Comparison of ENCODE assay signal across 17 cellular contexts in the genomic region with DNA sequence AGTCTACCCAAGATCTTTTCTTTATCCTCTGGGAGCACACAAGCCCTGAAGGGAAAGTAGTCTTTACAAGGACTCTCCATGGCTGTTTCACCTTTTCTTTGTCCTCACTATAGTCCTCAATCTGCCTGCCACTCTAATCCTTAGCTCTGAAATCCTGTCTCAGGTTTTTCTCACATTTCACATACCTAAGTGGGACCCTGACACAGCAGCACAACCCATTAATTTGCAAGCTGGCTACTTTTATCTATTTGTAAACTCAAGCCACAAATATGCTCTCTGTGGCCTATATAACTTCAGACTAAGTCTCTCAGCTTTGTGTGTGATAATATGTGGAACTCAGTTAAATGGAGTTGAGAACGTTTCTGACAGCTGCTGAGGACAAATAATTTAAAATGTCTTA. TPM values are rescaled to one million over a fixed set of nuclear protein-coding genes. Genes with fewer than 3 reads are reported as not detected.
DNase-seq lines count a peak whose midpoint lies in the region; ATAC-seq lines count a peak whose summit lies in the region.
"Had no signal": no experiment of that assay in that cellular context is flagged by ENCODE, and none has a peak within 500 bp of the region (broad histone marks: within the 10 kb centered on the region; RNA-seq: fewer than 3 reads in every experiment).

No MANE protein-coding gene starts in this region.

- no peaks in the 10 kb centered on the region for H3K4me1 ChIP-seq in Karpas-422 (ENCODE audit: low read length)

- H3K79me2 ChIP-seq in Karpas-422 (ENCODE audit: low read length), result peaks cover 94% of the 10 kb centered on the region

- peaks cover 16% of the 10 kb centered on the region for H3K36me3 Mint-ChIP-seq in activated CD4-positive, alpha-beta memory T cell treated with anti-CD3 and anti-CD28 coated beads for 36 hours
- peaks cover 51% of the 10 kb centered on the region for H3K36me3 Mint-ChIP-seq in activated CD4-positive, alpha-beta memory T cell treated with anti-CD3 and anti-CD28 coated beads, Interleukin-2, amount 10 ng/mL, durations not matched to agents 7 days and 5 days (ENCODE audit: low read depth)
- H3K36me3 Mint-ChIP-seq in activated T-helper 17 cell treated with anti-CD3 and anti-CD28 coated beads, Interleukin-2, amount 50 U/mL, for 72 hours (ENCODE audit: low read depth), result peaks cover 94% of the 10 kb centered on the region

- no peaks in the 10 kb centered on the region for H3K27me3 Mint-ChIP-seq in activated CD4-positive, alpha-beta memory T cell treated with anti-CD3 and anti-CD28 coated beads for 36 hours
- H3K27me3 Mint-ChIP-seq in activated CD4-positive, alpha-beta memory T cell treated with anti-CD3 and anti-CD28 coated beads, Interleukin-2, amount 10 ng/mL, durations not matched to agents 7 days and 5 days, result no peaks in the 10 kb centered on the region
- no peaks in the 10 kb centered on the region for H3K27me3 Mint-ChIP-seq in activated T-helper 17 cell treated with anti-CD3 and anti-CD28 coated beads, Interleukin-2, amount 50 U/mL, for 72 hours

- H3K4me3 ChIP-seq in Karpas-422 (ENCODE audit: low read length), result no peak overlapping the region
- H3K4me3 ChIP-seq: BLaER1 treated with 17β-estradiol and CSF1 and Interleukin-3, amounts not matched to agents 10 nM and 100 nM; gastrocnemius medialis; upper lobe of left lung had no signal

- peaks cover 27% of the 10 kb centered on the region for H3K36me3 ChIP-seq in Karpas-422 (ENCODE audit: insufficient read depth, low read length)

- H3K4me1 Mint-ChIP-seq in activated CD4-positive, alpha-beta memory T cell treated with anti-CD3 and anti-CD28 coated beads for 36 hours (ENCODE audit: low read depth), result peaks cover 32% of the 10 kb centered on the region
- H3K4me1 Mint-ChIP-seq in activated CD4-positive, alpha-beta memory T cell treated with anti-CD3 and anti-CD28 coated beads, Interleukin-2, amount 10 ng/mL, durations not matched to agents 7 days and 5 days, result peaks cover 24% of the 10 kb centered on the region
- H3K4me1 Mint-ChIP-seq in activated T-helper 17 cell treated with anti-CD3 and anti-CD28 coated beads, Interleukin-2, amount 50 U/mL, for 72 hours, result peaks cover 23% of the 10 kb centered on the region

- H2AFZ ChIP-seq in Karpas-422 (ENCODE audit: low read length), result no peak overlapping the region

- CTCF ChIA-PET in activated CD4-positive, alpha-beta memory T cell treated with anti-CD3 and anti-CD28 coated beads for 36 hours (lab: Charles Lee), result interaction anchor here (1.1 kb wide), 1 partner anchor 64 kb away, joined by 3 read pairs; a partner anchor contains a TSS
- CTCF ChIA-PET in activated CD4-positive, alpha-beta memory T cell treated with anti-CD3 and anti-CD28 coated beads, Interleukin-2, amount 10 ng/mL, durations not matched to agents 7 days and 5 days (lab: Charles Lee), result interaction anchor here (0.6 to 0.8 kb wide), 2 partner anchors 12 to 22 kb away, joined by 3 read pairs; no protein-coding TSS in a partner anchor

- no peak overlapping the region for H3K9ac ChIP-seq in Karpas-422 (ENCODE audit: low read length)
- H3K9ac ChIP-seq: BLaER1 treated with 17β-estradiol and CSF1 and Interleukin-3, amounts not matched to agents 10 nM and 100 nM had no signal

- H3K4me2 ChIP-seq in Karpas-422 (ENCODE audit: low read depth, low read length, poor library complexity, severe bottlenecking), result no peak overlapping the region
- H3K4me2 ChIP-seq: BLaER1 treated with 17β-estradiol and CSF1 and Interleukin-3, amounts not matched to agents 10 nM and 100 nM had no signal

- H3K4me3 Mint-ChIP-seq in activated CD4-positive, alpha-beta memory T cell treated with anti-CD3 and anti-CD28 coated beads for 36 hours, result no peak overlapping the region
- H3K4me3 Mint-ChIP-seq in activated CD4-positive, alpha-beta memory T cell treated with anti-CD3 and anti-CD28 coated beads, Interleukin-2, amount 10 ng/mL, durations not matched to agents 7 days and 5 days, result no peak overlapping the region
- no peak overlapping the region for H3K4me3 Mint-ChIP-seq in activated T-helper 17 cell treated with anti-CD3 and anti-CD28 coated beads, Interleukin-2, amount 50 U/mL, for 72 hours

- intact Hi-C loops in activated CD4-positive, alpha-beta memory T cell treated with anti-CD3 and anti-CD28 coated beads for 36 hours (cut with micrococcal nuclease), result no loop called here

- H3K27me3 ChIP-seq in Karpas-422 (ENCODE audit: low read length), result no peaks in the 10 kb centered on the region
- H3K27me3 ChIP-seq: BLaER1 treated with 17β-estradiol and CSF1 and Interleukin-3, amounts not matched to agents 10 nM and 100 nM; gastrocnemius medialis; upper lobe of left lung had no signal

- no peak overlapping the region for H3K27ac ChIP-seq in Karpas-422 (ENCODE audit: low read length)
- H3K27ac ChIP-seq: BLaER1 treated with 17β-estradiol and CSF1 and Interleukin-3, amounts not matched to agents 10 nM and 100 nM; gastrocnemius medialis; RWPE1; upper lobe of left lung had no signal

- DNase-seq in activated CD4-positive, alpha-beta memory T cell treated with anti-CD3 and anti-CD28 coated beads for 36 hours, result no peak
- no peak for DNase-seq in activated CD4-positive, alpha-beta memory T cell treated with anti-CD3 and anti-CD28 coated beads, Interleukin-2, amount 10 ng/mL, durations not matched to agents 7 days and 5 days
- DNase-seq in EH (ENCODE audit: low read depth), result peak; percentile 8
- DNase-seq in iris pigment epithelial cell (ENCODE audit: low read depth), result peak; percentile 22
- DNase-seq in effector CD8-positive, alpha-beta T cell (lab: John Stamatoyannopoulos, UW), result no peak
- DNase-seq in NOMO-1 treated with dmso at 0.1 percent for 144 hours (lab: John Stamatoyannopoulos, UW; ENCODE audit: unreplicated experiment), result no peak
- no peak for DNase-seq in Karpas-422
- DNase-seq: activated CD4-positive, alpha-beta T cell treated with anti-CD3 and anti-CD28 coated beads, Interleukin-2, amount 50 U/mL, for 1 hour; gastrocnemius medialis; NCI-H1436 treated with DMSO at 0.1 percent for 48 hours; nucleus accumbens; right cardiac atrium; stimulated activated naive CD8-positive, alpha-beta T cell treated with anti-CD3 and anti-CD28 coated beads, Interleukin-15, Interleukin-2, amounts not matched to agents 100 U/mL and 50 U/mL, for 24 hours; upper lobe of left lung had no signal

- no peaks in the 10 kb centered on the region for H3K9me3 ChIP-seq in Karpas-422 (ENCODE audit: low read length)
- H3K9me3 ChIP-seq: BLaER1 treated with 17β-estradiol and CSF1 and Interleukin-3, amounts not matched to agents 10 nM and 100 nM; gastrocnemius medialis; upper lobe of left lung had no signal

- H4K20me1 ChIP-seq in Karpas-422 (ENCODE audit: insufficient read depth, low read depth, low read length), result peaks cover 15% of the 10 kb centered on the region; the same call in 1 of the 2 replicates

- no peak for ATAC-seq in activated T-helper 17 cell treated with anti-CD3 and anti-CD28 coated beads, Interleukin-2, amount 50 U/mL, for 72 hours (replicated peaks)
- ATAC-seq: gastrocnemius medialis; right cardiac atrium; stimulated activated naive CD8-positive, alpha-beta T cell treated with anti-CD3 and anti-CD28 coated beads, Interleukin-15, Interleukin-2, amounts not matched to agents 100 U/mL and 50 U/mL, for 24 hours had no signal

- H3K9me2 ChIP-seq in Karpas-422 (replicated peaks; ENCODE audit: insufficient read depth, low read length), result no peaks in the 10 kb centered on the region

- H3K27ac Mint-ChIP-seq in activated CD4-positive, alpha-beta memory T cell treated with anti-CD3 and anti-CD28 coated beads for 36 hours, result peak overlapping the region; percentile 2
- no peak overlapping the region for H3K27ac Mint-ChIP-seq in activated CD4-positive, alpha-beta memory T cell treated with anti-CD3 and anti-CD28 coated beads, Interleukin-2, amount 10 ng/mL, durations not matched to agents 7 days and 5 days
- peak overlapping the region; percentile 34 for H3K27ac Mint-ChIP-seq in activated T-helper 17 cell treated with anti-CD3 and anti-CD28 coated beads, Interleukin-2, amount 50 U/mL, for 72 hours

- no peaks in the 10 kb centered on the region for H3K9me3 Mint-ChIP-seq in activated CD4-positive, alpha-beta memory T cell treated with anti-CD3 and anti-CD28 coated beads for 36 hours
- H3K9me3 Mint-ChIP-seq in activated CD4-positive, alpha-beta memory T cell treated with anti-CD3 and anti-CD28 coated beads, Interleukin-2, amount 10 ng/mL, durations not matched to agents 7 days and 5 days, result no peaks in the 10 kb centered on the region
- H3K9me3 Mint-ChIP-seq in activated T-helper 17 cell treated with anti-CD3 and anti-CD28 coated beads, Interleukin-2, amount 50 U/mL, for 72 hours, result no peaks in the 10 kb centered on the region

- POLR2A ChIA-PET in activated CD4-positive, alpha-beta memory T cell treated with anti-CD3 and anti-CD28 coated beads for 36 hours (lab: Charles Lee), result interaction anchor here (1.0 to 1.6 kb wide), 2 partner anchors 14 to 209 kb away, joined by 4 read pairs; a partner anchor contains a TSS
- POLR2A ChIA-PET in activated CD4-positive, alpha-beta memory T cell treated with anti-CD3 and anti-CD28 coated beads, Interleukin-2, amount 10 ng/mL, durations not matched to agents 7 days and 5 days (lab: Charles Lee), result interaction anchor here (0.7 to 7.0 kb wide), 4 partner anchors 14 to 68 kb away, joined by 3 to 29 read pairs (median 4); a partner anchor contains a TSS

RNA-seq across cellular contexts. Expression of a gene that starts 19.8 kb away (rescaled TPM):
- total RNA-seq in activated CD4-positive, alpha-beta memory T cell treated with anti-CD3 and anti-CD28 coated beads for 36 hours, result 10 to 100 TPM; 80.1 to 83.3 TPM
- total RNA-seq in activated CD4-positive, alpha-beta memory T cell treated with anti-CD3 and anti-CD28 coated beads, Interleukin-2, amount 10 ng/mL, durations not matched to agents 7 days and 5 days, result 10 to 100 TPM; 95.8 to 96.1 TPM
- 10 to 100 TPM; 82.3 to 96.6 TPM for total RNA-seq in activated T-helper 17 cell treated with anti-CD3 and anti-CD28 coated beads, Interleukin-2, amount 50 U/mL, for 72 hours
- 28.9 and 45.3 TPM in 2 replicates for total RNA-seq in Karpas-422 (2014; rRNA removed; shearing (Covaris generic); ENCODE audit: low replicate concordance)

Comparison
In these comparisons a context has a peak if more than half of its experiments do, and no peak if none do; other contexts are left out.
1. DNase-seq: peak in EH (single experiment) and iris pigment epithelial cell (single experiment); none in activated CD4-positive, alpha-beta memory T cell treated with anti-CD3 and anti-CD28 coated beads for 36 hours (single experiment), activated CD4-positive, alpha-beta memory T cell treated with anti-CD3 and anti-CD28 coated beads, Interleukin-2, amount 10 ng/mL, durations not matched to agents 7 days and 5 days (single experiment), effector CD8-positive, alpha-beta T cell (single experiment), NOMO-1 treated with dmso at 0.1 percent for 144 hours (single experiment) and Karpas-422 (single experiment).